19 cellular contexts compared by ENCODE assay signal in genomic region chr4:75902352-75902751, GRCh38. TPM values are rescaled to one million over a fixed set of nuclear protein-coding genes. Genes with fewer than 3 reads are reported as not detected.
"Had no signal": no experiment of that assay in that cellular context is flagged by ENCODE, and none has a peak within 500 bp of the region (broad histone marks: within the 10 kb centered on the region; RNA-seq: fewer than 3 reads in every experiment).

TSS of gene PPEF2 (minus strand) at chr4:75902452. CDS start at chr4:75896325, 6,127 bp downstream.

- H3K4me1 ChIP-seq: gastroesophageal sphincter, left ventricle myocardium inferior, prostate gland, transverse colon had no signal

- H3K36me3 Mint-ChIP-seq: activated CD4-positive, alpha-beta memory T cell treated with anti-CD3 and anti-CD28 coated beads for 36 hours; activated naive CD4-positive, alpha-beta T cell treated with anti-CD3 and anti-CD28 coated beads, Interleukin-2, amount 10 ng/mL, durations not matched to agents 7 days and 5 days; mesothelial cell of epicardium; natural killer cell had no signal

- H3K4me1 Mint-ChIP-seq: activated naive CD4-positive, alpha-beta T cell treated with anti-CD3 and anti-CD28 coated beads, Interleukin-2, amount 10 ng/mL, durations not matched to agents 7 days and 5 days; mesothelial cell of epicardium; natural killer cell had no signal

- H3K36me3 ChIP-seq: gastroesophageal sphincter, left ventricle myocardium inferior, ovary, prostate gland, transverse colon had no signal

- H3K9me3 Mint-ChIP-seq: activated CD4-positive, alpha-beta memory T cell treated with anti-CD3 and anti-CD28 coated beads for 36 hours; activated naive CD4-positive, alpha-beta T cell treated with anti-CD3 and anti-CD28 coated beads, Interleukin-2, amount 10 ng/mL, durations not matched to agents 7 days and 5 days; natural killer cell had no signal

- H3K27ac Mint-ChIP-seq: activated CD4-positive, alpha-beta memory T cell treated with anti-CD3 and anti-CD28 coated beads for 36 hours; activated naive CD4-positive, alpha-beta T cell treated with anti-CD3 and anti-CD28 coated beads, Interleukin-2, amount 10 ng/mL, durations not matched to agents 7 days and 5 days; activated T-cell treated with anti-CD3 and anti-CD28 coated beads, Interleukin-2, amount 50 U/mL, for 72 hours; mesothelial cell of epicardium; natural killer cell had no signal

- H3K4me3 ChIP-seq: coronary artery, gastroesophageal sphincter, left ventricle myocardium inferior, ovary, prostate gland, transverse colon had no signal

- H3K27me3 Mint-ChIP-seq: activated CD4-positive, alpha-beta memory T cell treated with anti-CD3 and anti-CD28 coated beads for 36 hours had no signal

- H3K27ac ChIP-seq: coronary artery, epithelial cell of prostate, gastroesophageal sphincter, left ventricle myocardium inferior, ovary, prostate gland, transverse colon had no signal

- DNase-seq: activated CD4-positive, alpha-beta memory T cell treated with anti-CD3 and anti-CD28 coated beads for 36 hours; activated CD4-positive, alpha-beta T cell treated with anti-CD3 and anti-CD28 coated beads for 48 hours; activated effector memory CD4-positive, alpha-beta T cell treated with Interleukin-2 at 50 U/mL for 16 hours; activated naive CD4-positive, alpha-beta T cell treated with anti-CD3 and anti-CD28 coated beads, Interleukin-2, amount 10 ng/mL, durations not matched to agents 7 days and 5 days; activated T-cell treated with anti-CD3 and anti-CD28 coated beads, Interleukin-2, amount 50 U/mL, for 72 hours; amygdala; head of caudate nucleus; hypothalamus; left ventricle myocardium inferior; natural killer cell; ovary; stimulated activated CD4-positive, alpha-beta T cell treated with anti-CD3 and anti-CD28 coated beads, Interleukin-12 subunit alpha, Interleukin-12 subunit beta, amount 100 ng/mL, for 4 hours; transverse colon had no signal

- H3K9me3 ChIP-seq: gastroesophageal sphincter, left ventricle myocardium inferior, ovary, prostate gland, transverse colon had no signal

- ATAC-seq: activated T-cell treated with anti-CD3 and anti-CD28 coated beads, Interleukin-2, amount 50 U/mL, for 72 hours; gastroesophageal sphincter; natural killer cell had no signal

- H3K27me3 ChIP-seq: gastroesophageal sphincter, ovary, transverse colon had no signal

- H3K4me3 Mint-ChIP-seq: activated CD4-positive, alpha-beta memory T cell treated with anti-CD3 and anti-CD28 coated beads for 36 hours; activated naive CD4-positive, alpha-beta T cell treated with anti-CD3 and anti-CD28 coated beads, Interleukin-2, amount 10 ng/mL, durations not matched to agents 7 days and 5 days; activated T-cell treated with anti-CD3 and anti-CD28 coated beads, Interleukin-2, amount 50 U/mL, for 72 hours; mesothelial cell of epicardium; natural killer cell had no signal

RNA-seq across cellular contexts. Expression of gene PPEF2, which starts in this region (rescaled TPM):
- total RNA-seq: activated T-cell treated with anti-CD3 and anti-CD28 coated beads, Interleukin-2, amount 50 U/mL, for 72 hours; bronchial epithelial cell; gastroesophageal sphincter; left ventricle myocardium inferior; mesothelial cell of epicardium; ovary; prostate gland had no signal
- polyA plus RNA-seq: ovary had no signal
